8 cellular contexts compared by ENCODE assay signal in the genomic region with DNA sequence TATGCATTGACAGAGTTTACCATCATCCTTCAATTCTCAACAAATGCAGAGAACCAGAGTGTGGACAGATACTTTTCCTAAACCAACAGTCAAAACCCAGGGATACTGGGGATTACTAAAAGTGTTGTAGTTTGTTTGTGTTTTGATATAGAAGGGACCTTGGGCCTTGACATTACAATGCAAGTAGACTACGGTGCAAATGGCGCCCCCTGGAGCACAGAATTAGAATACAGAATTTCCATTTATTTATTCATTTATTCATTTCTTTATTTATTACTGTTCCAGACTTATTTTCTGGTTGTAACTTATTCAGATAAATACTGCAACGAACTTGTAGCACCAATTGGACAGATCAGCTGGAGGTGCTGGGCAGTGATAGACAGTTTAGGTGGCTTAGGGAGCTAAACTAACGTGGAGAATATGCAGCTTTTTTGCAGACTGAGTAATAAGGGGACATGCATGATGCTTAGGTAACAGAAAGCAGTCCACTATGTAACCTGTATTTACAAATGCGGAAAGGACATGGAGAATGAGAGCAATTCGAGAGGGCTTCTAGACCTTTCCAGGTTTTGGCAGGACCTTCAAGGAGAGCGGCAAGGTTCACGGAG. TPM values are rescaled to one million over a fixed set of nuclear protein-coding genes. Genes with fewer than 3 reads are reported as not detected.
DNase-seq lines count a peak whose midpoint lies in the region; ATAC-seq and TF ChIP-seq lines count a peak whose summit lies in the region.

No MANE protein-coding gene starts in this region.

- WGBS in ovary, 3 donors = 52 to 57% (median 54%) methylated on average over 8 of the region's 8 CpGs

- H3K4me1 Mint-ChIP-seq in activated CD4-positive, alpha-beta T cell treated with anti-CD3 and anti-CD28 coated beads, Interleukin-2, amount 10 ng/mL, durations not matched to agents 24 days and 14 days = no peaks in the 10 kb centered on the region

- no peak for TF ChIP-seq EP300 in ovary (IDR thresholded peaks at IDR 0.05)

- intact Hi-C loops in activated CD4-positive, alpha-beta T cell treated with anti-CD3 and anti-CD28 coated beads, Interleukin-2, amount 10 ng/mL, durations not matched to agents 24 days and 14 days (cut with micrococcal nuclease) = loop anchor here (1.0 to 5.0 kb wide), 2 partner anchors 44 to 74 kb away; no protein-coding TSS in a partner anchor
- intact Hi-C loops in ovary (cut with DNase I) = loop anchor here in 3 of 4 donors (2.0 to 10.0 kb wide), 4 partner anchors 39 to 81 kb away; a partner anchor contains a TSS

- H3K36me3 Mint-ChIP-seq in activated CD4-positive, alpha-beta T cell treated with anti-CD3 and anti-CD28 coated beads, Interleukin-2, amount 10 ng/mL, durations not matched to agents 24 days and 14 days (ENCODE audit: low read depth) = no peaks in the 10 kb centered on the region

- peak; percentile 56 for DNase-seq in activated CD4-positive, alpha-beta T cell treated with anti-CD3 and anti-CD28 coated beads, Interleukin-2, amount 10 ng/mL, durations not matched to agents 24 days and 14 days
- DNase-seq in activated CD4-positive, alpha-beta T cell treated with anti-CD3 and anti-CD28 coated beads, Interleukin-2, amount 50 U/mL, for 1 hour = no peak
- DNase-seq in OCI-M1 (lab: John Stamatoyannopoulos, UW) (peak; percentile 61), epithelial cell of prostate (ENCODE audit: low read depth, low spot score) (no peak), ovary (peak; percentile 49 to 77 (median 69)), retina (no peak)

- ATAC-seq in HG03097 (IDR thresholded peaks at IDR 0.05; ENCODE audit: low FRiP score, unreplicated experiment) (no peak), GM18867 (IDR thresholded peaks at IDR 0.05; ENCODE audit: unreplicated experiment) (no peak)

- no peaks in the 10 kb centered on the region for H3K27me3 Mint-ChIP-seq in activated CD4-positive, alpha-beta T cell treated with anti-CD3 and anti-CD28 coated beads, Interleukin-2, amount 10 ng/mL, durations not matched to agents 24 days and 14 days

- TF ChIP-seq POLR2A in ovary (IDR thresholded peaks at IDR 0.05) = no peak

- TF ChIP-seq CTCF in ovary (IDR thresholded peaks at IDR 0.05) = peak; percentile 81 to 90 (median 88)

- H3K4me3 Mint-ChIP-seq in activated CD4-positive, alpha-beta T cell treated with anti-CD3 and anti-CD28 coated beads, Interleukin-2, amount 10 ng/mL, durations not matched to agents 24 days and 14 days = no peak overlapping the region

- no peaks in the 10 kb centered on the region for H3K9me3 Mint-ChIP-seq in activated CD4-positive, alpha-beta T cell treated with anti-CD3 and anti-CD28 coated beads, Interleukin-2, amount 10 ng/mL, durations not matched to agents 24 days and 14 days

- peaks cover 22% of the 10 kb centered on the region for H3K4me1 ChIP-seq in ovary (ENCODE audit: insufficient read depth)

- H3K27ac ChIP-seq in epithelial cell of prostate (peak overlapping the region; percentile 74), ovary (no peak overlapping the region)

- no peaks in the 10 kb centered on the region for H3K27me3 ChIP-seq in ovary

- no peak overlapping the region for H3K4me3 ChIP-seq in ovary

- H3K27ac Mint-ChIP-seq in activated CD4-positive, alpha-beta T cell treated with anti-CD3 and anti-CD28 coated beads, Interleukin-2, amount 10 ng/mL, durations not matched to agents 24 days and 14 days = no peak overlapping the region

- no peaks in the 10 kb centered on the region for H3K36me3 ChIP-seq in ovary

- no peaks in the 10 kb centered on the region for H3K9me3 ChIP-seq in ovary

RNA-seq across cellular contexts. Expression of a gene that starts 42.6 kb away (rescaled TPM):
- 0.02 TPM in 1 of 2 replicates, not detected in the other for total RNA-seq in activated CD4-positive, alpha-beta T cell treated with anti-CD3 and anti-CD28 coated beads, Interleukin-2, amount 10 ng/mL, durations not matched to agents 24 days and 14 days
- total RNA-seq in ovary = 10 to 100 TPM; 29.9 to 90.0 (median 71.2) TPM
- polyA plus RNA-seq in ovary = 10 to 100 TPM; 36.1 to 45.5 TPM

Comparison
In these comparisons a context has a peak if more than half of its experiments do, and no peak if none do; other contexts are left out.
1. DNase-seq: peak in activated CD4-positive, alpha-beta T cell treated with anti-CD3 and anti-CD28 coated beads, Interleukin-2, amount 10 ng/mL, durations not matched to agents 24 days and 14 days (single experiment), OCI-M1 (single experiment) and ovary (5 of 5); none in activated CD4-positive, alpha-beta T cell treated with anti-CD3 and anti-CD28 coated beads, Interleukin-2, amount 50 U/mL, for 1 hour (single experiment), epithelial cell of prostate (single experiment) and retina (single experiment).
2. RNA of a gene that starts 42.6 kb away (total RNA-seq): 29.9 to 90.0 TPM in ovary; 0.02 TPM in activated CD4-positive, alpha-beta T cell treated with anti-CD3 and anti-CD28 coated beads, Interleukin-2, amount 10 ng/mL, durations not matched to agents 24 days and 14 days; every median in the first group is over 10 times any median in the second.